Comparison of ENCODE assay signal across 7 cellular contexts in the genomic region with DNA sequence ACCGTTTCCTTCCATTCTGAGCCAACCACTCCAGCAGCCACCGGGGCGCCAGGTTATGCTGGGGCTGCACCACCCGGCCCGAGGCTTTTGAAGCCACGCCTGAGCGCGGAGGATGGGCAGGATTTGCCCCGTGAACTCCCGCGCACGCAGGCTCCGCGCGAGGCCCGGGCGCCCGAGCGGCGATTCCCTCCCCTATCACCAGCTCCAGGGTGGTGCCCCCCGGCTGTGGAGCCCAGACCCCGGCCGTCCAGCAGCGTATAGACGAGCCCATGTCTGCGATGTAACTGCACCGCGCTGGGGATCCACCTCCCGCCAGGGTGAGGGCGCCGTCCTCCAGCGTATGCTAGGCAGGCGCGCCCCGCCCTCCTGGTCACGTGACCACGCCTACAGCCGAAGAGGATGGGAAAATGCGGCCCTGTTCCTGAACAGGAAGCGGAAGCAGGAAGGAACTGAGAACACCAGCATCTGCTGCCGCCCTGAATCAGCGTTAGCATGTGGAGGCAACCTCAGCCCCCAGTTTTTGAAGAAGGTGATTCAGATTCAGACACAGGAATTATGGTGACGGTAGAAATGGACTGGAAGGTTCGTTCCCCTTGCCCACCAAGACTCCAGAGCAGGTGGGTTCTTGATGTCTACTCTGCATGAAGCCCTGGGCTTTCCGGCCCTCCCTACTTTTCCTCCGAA. TPM values are rescaled to one million over a fixed set of nuclear protein-coding genes. Genes with fewer than 3 reads are reported as not detected.
DNase-seq lines count a peak whose midpoint lies in the region; ATAC-seq and TF ChIP-seq lines count a peak whose summit lies in the region.

No MANE protein-coding gene starts in this region.

- intact Hi-C loops in sciatic nerve (cut with DNase I), result loop anchor here (10.0 kb wide), 1 partner anchor 144 kb away; a partner anchor contains a TSS

- in situ Hi-C loops in astrocyte of the spinal cord (cut with HindIII; ENCODE audit: low sequenced_read_pairs), result no loop called here

- DNase-seq in NCI-H187 treated with DMSO at 0.1 percent for 48 hours (lab: John Stamatoyannopoulos, UW) (peak; percentile 66), T-helper 9 cell (peak; percentile 90), astrocyte of the spinal cord (ENCODE audit: low read depth, low spot score) (peak; percentile 88), hypothalamus (lab: John Stamatoyannopoulos, UW) (peak; percentile 28 to 96 (median 86)), sciatic nerve (ENCODE audit: low spot score) (peak; percentile 98)

- peak; percentile 36 for TF ChIP-seq CTCF in astrocyte of the spinal cord (IDR thresholded peaks at IDR 0.05; ENCODE audit: low read depth, low read length)

- H3K4me3 ChIP-seq in astrocyte of the spinal cord (ENCODE audit: low read depth, low read length), result peak overlapping the region; percentile 61

- peak; percentile 57 for ATAC-seq in GM18499 (IDR thresholded peaks at IDR 0.05; ENCODE audit: insufficient read depth, unreplicated experiment)
- peak; percentile 89 for ATAC-seq in HG02885 (IDR thresholded peaks at IDR 0.05; ENCODE audit: poor library complexity, unreplicated experiment)
- peak; percentile 99 for ATAC-seq in sciatic nerve

RNA-seq across cellular contexts. Expression of a gene that starts 46.0 kb away (rescaled TPM):
- total RNA-seq in sciatic nerve, result 48.8 TPM

Comparison
In these comparisons a context has a peak if more than half of its experiments do, and no peak if none do; other contexts are left out.
1. Peak in every context shown above with its lines: DNase-seq, ATAC-seq and H3K4me3 ChIP-seq.